25 cellular contexts compared by ENCODE assay signal in genomic region chr12:74334770-74335169, GRCh38.
DNase-seq lines count a peak whose midpoint lies in the region; ATAC-seq, FAIRE-seq and TF ChIP-seq lines count a peak whose summit lies in the region.
"Had no signal": no experiment of that assay in that cellular context is flagged by ENCODE, and none has a peak within 500 bp of the region (broad histone marks: within the 10 kb centered on the region; RNA-seq: fewer than 3 reads in every experiment).

No MANE protein-coding gene starts in this region.

- H3K27ac ChIP-seq in A549 (peak overlapping the region in 1 of 2 experiments; percentile 27; a peak in 1 of 6 replicates), HCT116 (ENCODE audit: low read depth, low read length) (peak overlapping the region; percentile 17; the same call in 1 of the 2 replicates), PC-3 (ENCODE audit: low read length) (no peak overlapping the region), fibroblast of lung (ENCODE audit: insufficient read depth, low read length) (no peak overlapping the region), neural progenitor cell (no peak overlapping the region)
- H3K27ac ChIP-seq: brain microvascular endothelial cell, C4-2B, GM23248 had no signal

- no peak overlapping the region for H3K9ac ChIP-seq in HCT116 (ENCODE audit: low read length)
- no peak overlapping the region for H3K9ac ChIP-seq in PC-3 (ENCODE audit: low read length)
- H3K9ac ChIP-seq in fibroblast of lung (ENCODE audit: insufficient read depth, low read length), result no peak overlapping the region
- no peak overlapping the region for H3K9ac ChIP-seq in neural progenitor cell
- H3K9ac ChIP-seq: GM23248 had no signal

- intact Hi-C loops in HCT116 (cut with micrococcal nuclease) (loop anchor here (2.0 to 10.0 kb wide), 2 partner anchors 68 to 1490 kb away; no protein-coding TSS in a partner anchor), PC-3 (cut with micrococcal nuclease) (loop anchor here (5.0 kb wide), 1 partner anchor 68 kb away; no protein-coding TSS in a partner anchor)

- H3K27ac Mint-ChIP-seq in neural progenitor cell, result no peak overlapping the region
- H3K27ac Mint-ChIP-seq: activated CD4-positive, alpha-beta T cell treated with anti-CD3 and anti-CD28 coated beads, Interleukin-2, amount 10 ng/mL, durations not matched to agents 24 days and 14 days; activated naive CD8-positive, alpha-beta T cell treated with anti-CD3 and anti-CD28 coated beads, Interleukin-2, amount 10 ng/mL, durations not matched to agents 7 days and 5 days; natural killer cell treated with Interleukin-12 subunit alpha and Interleukin-12 subunit beta and Interleukin-15 and Interleukin-18, amount 100 ng/mL, for 72 hours; stimulated activated memory B cell treated with anti-CD40 and anti-IgM and Interleukin-4, amounts not matched to agents 10 μg/mL and 1 μg/mL and 100 μg/mL, for 72 hours had no signal

- no peak for TF ChIP-seq EP300 in A549 (IDR thresholded peaks at IDR 0.05)

- H3K27me3 ChIP-seq in HCT116 (ENCODE audit: insufficient read depth, low read length) (no peaks in the 10 kb centered on the region), PC-3 (ENCODE audit: low read length) (no peaks in the 10 kb centered on the region), fibroblast of lung (ENCODE audit: control insufficient read depth, insufficient read depth, low read length) (no peaks in the 10 kb centered on the region), neural progenitor cell (no peaks in the 10 kb centered on the region)
- H3K27me3 ChIP-seq: brain microvascular endothelial cell had no signal

- DNase-seq in A549 (ENCODE audit: low read depth in 1 of 2, low spot score in 1 of 2) (peak in 1 of 2 experiments; percentile 41), HCT116 (ENCODE audit: low read depth, low spot score) (peak; percentile 26), PC-3 (peak; percentile 64), fibroblast of lung (ENCODE audit: low read depth in 2 of 2) (peak; percentile 18 to 58), DMS 273 treated with DMSO at 0.1 percent for 48 hours (lab: John Stamatoyannopoulos, UW) (no peak), neural progenitor cell (ENCODE audit: low spot score) (no peak), erythroblast (lab: John Stamatoyannopoulos, UW) (no peak), NCI-H1694 treated with DMSO at 0.1 percent for 48 hours (lab: John Stamatoyannopoulos, UW) (no peak)
- DNase-seq: ACHN; activated CD4-positive, alpha-beta T cell treated with anti-CD3 and anti-CD28 coated beads, Interleukin-2, amount 10 ng/mL, durations not matched to agents 24 days and 14 days; activated CD8-positive, alpha-beta memory T cell treated with anti-CD3 and anti-CD28 coated beads, Interleukin-2, amount 50 U/mL, for 4 hours; activated naive CD8-positive, alpha-beta T cell treated with anti-CD3 and anti-CD28 coated beads, Interleukin-2, amount 10 ng/mL, durations not matched to agents 7 days and 5 days; brain microvascular endothelial cell; cortex of kidney; GM23248; KG1; left colon; NCI-H774; posterior cingulate gyrus; SHP77 treated with DMSO at 0.1 percent for 48 hours; T-helper 1 cell had no signal

- TF ChIP-seq POLR2A in A549 (IDR thresholded peaks at IDR 0.05; ENCODE audit: low read length) (no peak), HCT116 (IDR thresholded peaks at IDR 0.05; ENCODE audit: borderline replicate concordance, extremely low read depth, insufficient read depth, insufficient read length) (no peak), erythroblast (IDR thresholded peaks at IDR 0.05; ENCODE audit: low read length) (no peak)

- H3K4me3 ChIP-seq in A549, result no peak overlapping the region
- H3K4me3 ChIP-seq in HCT116 (replicated peaks in 1 of 2; ENCODE audit: low read depth in 1 of 2, low read length in 2 of 2), result no peak overlapping the region
- no peak overlapping the region for H3K4me3 ChIP-seq in PC-3 (ENCODE audit: low read length)
- H3K4me3 ChIP-seq in fibroblast of lung (replicated peaks in 1 of 4; ENCODE audit: control extremely low read depth in 1 of 4, insufficient read depth in 1 of 4, low read depth in 3 of 4, low read length in 4 of 4), result no peak overlapping the region
- no peak overlapping the region for H3K4me3 ChIP-seq in neural progenitor cell
- H3K4me3 ChIP-seq: GM12878, GM23248 had no signal

- RAD21 ChIA-PET in HCT116 (lab: Charles Lee; ENCODE audit: low non-redundant PET in 1 of 2, low total read pairs in 2 of 2, uncharacterized antibody in 2 of 2, unreplicated experiment in 2 of 2), result no interaction called here

- CTCF ChIA-PET in A549 (lab: Yijun Ruan, JAX), result interaction anchor here (2.4 kb wide), 1 partner anchor 18 kb away, joined by 6 read pairs; no protein-coding TSS in a partner anchor
- CTCF ChIA-PET in HCT116 (lab: Charles Lee), result interaction anchor here (0.7 kb wide), 1 partner anchor 201 kb away, joined by 3 read pairs; no protein-coding TSS in a partner anchor
- CTCF ChIA-PET in PC-3 (lab: Charles Lee), result no interaction called here

- no peaks in the 10 kb centered on the region for H4K20me1 ChIP-seq in HCT116 (ENCODE audit: insufficient read depth)
- no peaks in the 10 kb centered on the region for H4K20me1 ChIP-seq in PC-3 (ENCODE audit: low read length)
- no peaks in the 10 kb centered on the region for H4K20me1 ChIP-seq in fibroblast of lung (ENCODE audit: control insufficient read depth, extremely low read depth, insufficient read depth, low read length)
- H4K20me1 ChIP-seq in neural progenitor cell (ENCODE audit: low read depth), result no peaks in the 10 kb centered on the region

- no peaks in the 10 kb centered on the region for H3K79me2 ChIP-seq in HCT116 (ENCODE audit: insufficient read depth, low read length)
- H3K79me2 ChIP-seq in PC-3 (ENCODE audit: low read length), result no peaks in the 10 kb centered on the region
- no peaks in the 10 kb centered on the region for H3K79me2 ChIP-seq in fibroblast of lung (ENCODE audit: control insufficient read depth, insufficient read depth, low read length)
- no peaks in the 10 kb centered on the region for H3K79me2 ChIP-seq in neural progenitor cell (ENCODE audit: low read depth)

- no peak for FAIRE-seq in A549 (lab: Jason Lieb, UNC)
- FAIRE-seq: GM12878 had no signal

- no peaks in the 10 kb centered on the region for H3K4me1 Mint-ChIP-seq in neural progenitor cell
- H3K4me1 Mint-ChIP-seq: activated CD4-positive, alpha-beta T cell treated with anti-CD3 and anti-CD28 coated beads, Interleukin-2, amount 10 ng/mL, durations not matched to agents 24 days and 14 days; activated naive CD8-positive, alpha-beta T cell treated with anti-CD3 and anti-CD28 coated beads, Interleukin-2, amount 10 ng/mL, durations not matched to agents 7 days and 5 days; stimulated activated memory B cell treated with anti-CD40 and anti-IgM and Interleukin-4, amounts not matched to agents 10 μg/mL and 1 μg/mL and 100 μg/mL, for 72 hours had no signal

- H3F3A ChIP-seq in PC-3 (ENCODE audit: low read length, unreplicated experiment) (no peaks in the 10 kb centered on the region), neural progenitor cell (ENCODE audit: low read depth) (no peaks in the 10 kb centered on the region)

- POLR2A ChIA-PET in A549 (lab: Yijun Ruan, JAX) (no interaction called here), HCT116 (lab: Charles Lee) (no interaction called here), PC-3 (lab: Charles Lee; ENCODE audit: unreplicated experiment) (no interaction called here)

- peaks cover 8% of the 10 kb centered on the region; the same call in 2 of the 3 replicates for H3K9me3 ChIP-seq in A549
- H3K9me3 ChIP-seq in HCT116 (ENCODE audit: control insufficient read depth in 1 of 2, insufficient read depth in 1 of 2, low read depth in 1 of 2, low read length in 2 of 2), result no peaks in the 10 kb centered on the region
- H3K9me3 ChIP-seq in PC-3 (ENCODE audit: low read length), result no peaks in the 10 kb centered on the region
- no peaks in the 10 kb centered on the region for H3K9me3 ChIP-seq in fibroblast of lung (ENCODE audit: control insufficient read depth, insufficient read depth, low read depth, low read length)
- no peaks in the 10 kb centered on the region for H3K9me3 ChIP-seq in neural progenitor cell (ENCODE audit: low read depth)

- BruUV-seq in HCT116 (replicated peaks; lab: Mats Ljungman, UMichigan) (no TSS peak), PC-3 (replicated peaks; lab: Mats Ljungman, UMichigan) (no TSS peak)

- no peaks in the 10 kb centered on the region; a peak in 1 of 4 replicates for H3K36me3 ChIP-seq in HCT116 (ENCODE audit: control insufficient read depth in 1 of 2, insufficient read depth in 2 of 2, low read length in 2 of 2)
- no peaks in the 10 kb centered on the region for H3K36me3 ChIP-seq in PC-3 (ENCODE audit: low read depth, low read length)
- H3K36me3 ChIP-seq in fibroblast of lung (ENCODE audit: control insufficient read depth, insufficient read depth, low read length), result no peaks in the 10 kb centered on the region
- H3K36me3 ChIP-seq in neural progenitor cell, result no peaks in the 10 kb centered on the region
- H3K36me3 ChIP-seq: brain microvascular endothelial cell had no signal

- H3K4me3 Mint-ChIP-seq in neural progenitor cell, result no peak overlapping the region
- H3K4me3 Mint-ChIP-seq: activated CD4-positive, alpha-beta T cell treated with anti-CD3 and anti-CD28 coated beads, Interleukin-2, amount 10 ng/mL, durations not matched to agents 24 days and 14 days; activated naive CD8-positive, alpha-beta T cell treated with anti-CD3 and anti-CD28 coated beads, Interleukin-2, amount 10 ng/mL, durations not matched to agents 7 days and 5 days; natural killer cell treated with Interleukin-12 subunit alpha and Interleukin-12 subunit beta and Interleukin-15 and Interleukin-18, amount 100 ng/mL, for 72 hours; stimulated activated memory B cell treated with anti-CD40 and anti-IgM and Interleukin-4, amounts not matched to agents 10 μg/mL and 1 μg/mL and 100 μg/mL, for 72 hours had no signal

- H3K27me3 Mint-ChIP-seq in neural progenitor cell (ENCODE audit: insufficient read depth, low read depth), result no peaks in the 10 kb centered on the region
- H3K27me3 Mint-ChIP-seq: activated CD4-positive, alpha-beta T cell treated with anti-CD3 and anti-CD28 coated beads, Interleukin-2, amount 10 ng/mL, durations not matched to agents 24 days and 14 days; activated naive CD8-positive, alpha-beta T cell treated with anti-CD3 and anti-CD28 coated beads, Interleukin-2, amount 10 ng/mL, durations not matched to agents 7 days and 5 days; stimulated activated memory B cell treated with anti-CD40 and anti-IgM and Interleukin-4, amounts not matched to agents 10 μg/mL and 1 μg/mL and 100 μg/mL, for 72 hours had no signal

- H3K9me3 Mint-ChIP-seq in neural progenitor cell, result no peaks in the 10 kb centered on the region
- H3K9me3 Mint-ChIP-seq: activated CD4-positive, alpha-beta T cell treated with anti-CD3 and anti-CD28 coated beads, Interleukin-2, amount 10 ng/mL, durations not matched to agents 24 days and 14 days; activated naive CD8-positive, alpha-beta T cell treated with anti-CD3 and anti-CD28 coated beads, Interleukin-2, amount 10 ng/mL, durations not matched to agents 7 days and 5 days; natural killer cell treated with Interleukin-12 subunit alpha and Interleukin-12 subunit beta and Interleukin-15 and Interleukin-18, amount 100 ng/mL, for 72 hours; stimulated activated memory B cell treated with anti-CD40 and anti-IgM and Interleukin-4, amounts not matched to agents 10 μg/mL and 1 μg/mL and 100 μg/mL, for 72 hours had no signal

- no peak for TF ChIP-seq CTCF in A549 (IDR thresholded peaks at IDR 0.05)
- TF ChIP-seq CTCF in HCT116 (IDR thresholded peaks at IDR 0.05 in 2 of 3, conservative IDR thresholded peaks at IDR 0.05 in 1 of 3; ENCODE audit: borderline replicate concordance in 1 of 3, insufficient read depth in 1 of 3, low read depth in 2 of 3, low read length in 2 of 3), result no peak
- TF ChIP-seq CTCF in PC-3 (conservative IDR thresholded peaks at IDR 0.05; ENCODE audit: low read depth, low read length), result no peak
- TF ChIP-seq CTCF in fibroblast of lung (conservative IDR thresholded peaks at IDR 0.05 in 1 of 2, IDR thresholded peaks at IDR 0.05 in 1 of 2; ENCODE audit: low read depth in 1 of 2, low read length in 2 of 2), result no peak
- no peak for TF ChIP-seq CTCF in neural progenitor cell (IDR thresholded peaks at IDR 0.05)

- TF ChIP-seq RAD21 in A549 (conservative IDR thresholded peaks at IDR 0.05 in 1 of 2, IDR thresholded peaks at IDR 0.05 in 1 of 2) (no peak), HCT116 (IDR thresholded peaks at IDR 0.05; ENCODE audit: low read depth) (no peak)

- no peaks in the 10 kb centered on the region for H3K36me3 Mint-ChIP-seq in neural progenitor cell
- H3K36me3 Mint-ChIP-seq: activated naive CD8-positive, alpha-beta T cell treated with anti-CD3 and anti-CD28 coated beads, Interleukin-2, amount 10 ng/mL, durations not matched to agents 7 days and 5 days; natural killer cell treated with Interleukin-12 subunit alpha and Interleukin-12 subunit beta and Interleukin-15 and Interleukin-18, amount 100 ng/mL, for 72 hours; stimulated activated memory B cell treated with anti-CD40 and anti-IgM and Interleukin-4, amounts not matched to agents 10 μg/mL and 1 μg/mL and 100 μg/mL, for 72 hours had no signal

- H3K9me2 ChIP-seq in HCT116 (ENCODE audit: insufficient read depth), result no peaks in the 10 kb centered on the region
- no peaks in the 10 kb centered on the region for H3K9me2 ChIP-seq in PC-3 (replicated peaks; ENCODE audit: low read length)

- peaks cover 23% of the 10 kb centered on the region; the same call in 2 of the 3 replicates for H3K4me1 ChIP-seq in A549
- peaks cover 20 to 64% of the 10 kb centered on the region in 2 experiments for H3K4me1 ChIP-seq in HCT116 (ENCODE audit: control insufficient read depth in 1 of 2, insufficient read depth in 2 of 2, low read length in 2 of 2)
- H3K4me1 ChIP-seq in PC-3 (ENCODE audit: insufficient read depth, low read length), result peaks cover 28% of the 10 kb centered on the region
- H3K4me1 ChIP-seq in fibroblast of lung (ENCODE audit: control insufficient read depth, extremely low read depth, insufficient read depth, low read length), result no peaks in the 10 kb centered on the region
- H3K4me1 ChIP-seq in neural progenitor cell, result no peaks in the 10 kb centered on the region

- H3K4me2 ChIP-seq in A549, result 0 out of 3 replicates have a peak overlapping the region, but pooled peaks have one; percentile 1
- peak overlapping the region; percentile 38 for H3K4me2 ChIP-seq in HCT116 (ENCODE audit: low read length)
- no peak overlapping the region for H3K4me2 ChIP-seq in PC-3 (ENCODE audit: low read length)
- no peak overlapping the region for H3K4me2 ChIP-seq in fibroblast of lung (ENCODE audit: extremely low read depth, insufficient read depth, low read length)
- H3K4me2 ChIP-seq in neural progenitor cell, result no peak overlapping the region

- no peak overlapping the region for H2AFZ ChIP-seq in HCT116 (ENCODE audit: low read depth, low read length, poor library complexity, severe bottlenecking)
- no peak overlapping the region for H2AFZ ChIP-seq in PC-3 (ENCODE audit: low read length)
- no peak overlapping the region for H2AFZ ChIP-seq in fibroblast of lung (ENCODE audit: low read length)
- H2AFZ ChIP-seq in neural progenitor cell (replicated peaks), result no peak overlapping the region
- H2AFZ ChIP-seq: GM23248 had no signal

- ATAC-seq in A549 (no peak), HCT116 (peak; percentile 41; the same call in 1 of the 2 replicates), PC-3 (peak; percentile 51)
- ATAC-seq: GM12878; left colon; natural killer cell treated with Interleukin-12 subunit alpha and Interleukin-12 subunit beta and Interleukin-15 and Interleukin-18, amount 100 ng/mL, for 72 hours; stimulated activated memory B cell treated with anti-CD40 and anti-IgM and Interleukin-4, amounts not matched to agents 10 μg/mL and 1 μg/mL and 100 μg/mL, for 72 hours had no signal

Comparison
In these comparisons a context has a peak if more than half of its experiments do, and no peak if none do; other contexts are left out.
1. ATAC-seq: peak in HCT116 (single experiment) and PC-3 (single experiment); none in A549 (0 of 2).
2. DNase-seq: peak in HCT116 (single experiment), PC-3 (single experiment) and fibroblast of lung (2 of 2); none in DMS 273 treated with DMSO at 0.1 percent for 48 hours (single experiment), neural progenitor cell (single experiment), erythroblast (0 of 2) and NCI-H1694 treated with DMSO at 0.1 percent for 48 hours (single experiment).
3. H3K4me2 ChIP-seq: peak in A549 (single experiment) and HCT116 (single experiment); none in PC-3 (single experiment), fibroblast of lung (single experiment) and neural progenitor cell (single experiment).
4. Of the 6 proteins assayed by ChIP-seq in both A549 and HCT116: peak only in A549: none; only in HCT116: CEBPB; in both: none; in neither: 5.